ENCODE assay signal across 1 cellular context in genomic region chr3:141370065-141370533, GRCh38.
TF ChIP-seq lines count a peak whose summit lies in the region.

No MANE protein-coding gene starts in this region.

TF ChIP-seq in GM12878, 131 proteins besides CTCF, POLR2A, EP300 and RAD21 (continued from another document):
- TF ChIP-seq, protein P1, sequence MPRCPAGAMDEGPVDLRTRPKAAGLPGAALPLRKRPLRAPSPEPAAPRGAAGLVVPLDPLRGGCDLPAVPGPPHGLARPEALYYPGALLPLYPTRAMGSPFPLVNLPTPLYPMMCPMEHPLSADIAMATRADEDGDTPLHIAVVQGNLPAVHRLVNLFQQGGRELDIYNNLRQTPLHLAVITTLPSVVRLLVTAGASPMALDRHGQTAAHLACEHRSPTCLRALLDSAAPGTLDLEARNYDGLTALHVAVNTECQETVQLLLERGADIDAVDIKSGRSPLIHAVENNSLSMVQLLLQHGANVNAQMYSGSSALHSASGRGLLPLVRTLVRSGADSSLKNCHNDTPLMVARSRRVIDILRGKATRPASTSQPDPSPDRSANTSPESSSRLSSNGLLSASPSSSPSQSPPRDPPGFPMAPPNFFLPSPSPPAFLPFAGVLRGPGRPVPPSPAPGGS (IDR thresholded peaks at IDR 0.05; ENCODE audit: borderline replicate concordance, insufficient read depth, low read depth, low read length, poor library complexity, severe bottlenecking) = no peak
- no peak for TF ChIP-seq ZNF592 (IDR thresholded peaks at IDR 0.05)
- no peak for TF ChIP-seq EGR1 (IDR thresholded peaks at IDR 0.05; ENCODE audit: borderline replicate concordance in 1 of 2, low read depth in 2 of 2, low read length in 2 of 2)
- no peak for TF ChIP-seq ZNF207 (IDR thresholded peaks at IDR 0.05; ENCODE audit: borderline replicate concordance)
- peak; percentile 83 for TF ChIP-seq YY1 (IDR thresholded peaks at IDR 0.05; ENCODE audit: low read depth, low read length)
- no peak for TF ChIP-seq KLF5 (IDR thresholded peaks at IDR 0.05; ENCODE audit: partially characterized antibody)
- TF ChIP-seq RELA (IDR thresholded peaks at IDR 0.05; ENCODE audit: borderline replicate concordance, partially characterized antibody) = peak; percentile 83
- TF ChIP-seq RUNX3 (IDR thresholded peaks at IDR 0.05; ENCODE audit: low read length) = peak; percentile 96
- no peak for TF ChIP-seq POLR2AphosphoS2 (IDR thresholded peaks at IDR 0.05; ENCODE audit: low read depth, low read length)
- TF ChIP-seq SP1 (IDR thresholded peaks at IDR 0.05; ENCODE audit: low read depth, low read length) = peak; percentile 46
TF ChIP-seq in GM12878: peak in this region for 40.
